12 cellular contexts compared by ENCODE assay signal in the genomic region with DNA sequence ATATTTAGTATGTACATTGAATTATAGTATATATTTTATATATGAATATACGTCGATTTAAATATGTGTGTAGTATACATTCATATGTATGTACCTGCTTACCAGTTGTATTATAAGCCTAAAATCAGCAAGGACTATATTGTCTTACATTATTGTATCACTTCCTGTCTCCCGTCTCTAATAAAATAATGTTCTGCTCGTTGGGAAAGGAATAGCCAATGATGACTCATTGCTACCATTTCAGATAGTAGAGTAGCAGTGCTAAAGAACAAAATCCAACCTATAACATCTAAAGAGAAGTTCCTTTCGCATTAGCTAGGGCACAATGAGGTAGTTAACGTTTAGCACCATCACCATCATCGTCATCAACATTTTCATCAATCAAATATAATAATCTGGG.
"Had no signal": no experiment of that assay in that cellular context is flagged by ENCODE, and none has a peak within 500 bp of the region (broad histone marks: within the 10 kb centered on the region; RNA-seq: fewer than 3 reads in every experiment).

No MANE protein-coding gene starts in this region.

- DNase-seq: activated CD4-positive, alpha-beta T cell treated with anti-CD3 and anti-CD28 coated beads for 48 hours; activated naive CD4-positive, alpha-beta T cell treated with anti-CD3 and anti-CD28 coated beads for 36 hours; caudate nucleus; effector CD8-positive, alpha-beta T cell; hypothalamus; lower lobe of right lung; naive thymus-derived CD8-positive, alpha-beta T cell; transverse colon had no signal

- H3K27ac ChIP-seq: coronary artery, lower lobe of right lung, right atrium auricular region, transverse colon had no signal

- H3K4me3 ChIP-seq: coronary artery, lower lobe of right lung, right atrium auricular region, transverse colon had no signal

- H3K36me3 ChIP-seq: lower lobe of right lung, right atrium auricular region, transverse colon had no signal

- H3K4me1 ChIP-seq: lower lobe of right lung, right atrium auricular region, transverse colon had no signal

- H3K9me3 ChIP-seq: lower lobe of right lung, right atrium auricular region, transverse colon had no signal

- ATAC-seq: lower lobe of right lung; naive thymus-derived CD8-positive, alpha-beta T cell; stimulated activated effector memory CD8-positive, alpha-beta T cell treated with anti-CD3 and anti-CD28 coated beads, Interleukin-12 subunit alpha, Interleukin-12 subunit beta, amount 100 ng/mL, for 72 hours; WTC11 had no signal
